Comparison of ENCODE assay signal across 8 cellular contexts in genomic region chr3:179260949-179261765, GRCh38. TPM values are rescaled to one million over a fixed set of nuclear protein-coding genes. Genes with fewer than 3 reads are reported as not detected.
DNase-seq lines count a peak whose midpoint lies in the region; ATAC-seq and TF ChIP-seq lines count a peak whose summit lies in the region.

No MANE protein-coding gene starts in this region.

- H3K27me3 ChIP-seq in colonic mucosa, result no peaks in the 10 kb centered on the region
- no peaks in the 10 kb centered on the region for H3K27me3 ChIP-seq in left lung

- H3K4me1 ChIP-seq in colonic mucosa (no peaks in the 10 kb centered on the region), left lung (peaks cover 0 to 11% of the 10 kb centered on the region in 2 donors)

- peak overlapping the region; percentile 46 to 68 for H3K9ac ChIP-seq in colonic mucosa (ENCODE audit: low read depth in 2 of 2, low read length in 2 of 2)

- H3K36me3 ChIP-seq in colonic mucosa, result no peaks in the 10 kb centered on the region
- no peaks in the 10 kb centered on the region for H3K36me3 ChIP-seq in left lung

- ATAC-seq in HG02759 (IDR thresholded peaks at IDR 0.05; ENCODE audit: unreplicated experiment) (peak; percentile 93), left lung (peak; percentile 100)

- intact Hi-C loops in colonic mucosa (cut with DNase I), result no loop called here
- intact Hi-C loops in left lung (cut with DNase I), result no loop called here

- DNase-seq in NCI-H187 (lab: John Stamatoyannopoulos, UW) (peak; percentile 17 to 55), NCI-H187 treated with DMSO at 0.1 percent for 48 hours (lab: John Stamatoyannopoulos, UW) (no peak), NCI-H2029 (lab: John Stamatoyannopoulos, UW) (peak; percentile 65), colonic mucosa (peak; percentile 73), left lung (peak; percentile 82 to 96)
- DNase-seq in activated CD4-positive, alpha-beta T cell treated with anti-CD3 and anti-CD28 coated beads for 4 hours, result peak; percentile 51 to 65
- DNase-seq in stimulated activated CD4-positive, alpha-beta T cell treated with anti-CD3 and anti-CD28 coated beads, Interleukin-2, amount 100 ng/mL, for 48 hours, result peak; percentile 50 to 56

- H3K4me3 ChIP-seq in colonic mucosa (peak overlapping the region; percentile 54), left lung (peak overlapping the region; percentile 46 to 56)

- H3K9me3 ChIP-seq in colonic mucosa, result no peaks in the 10 kb centered on the region
- peaks cover 0 to 21% of the 10 kb centered on the region in 2 donors for H3K9me3 ChIP-seq in left lung

- H3K27ac ChIP-seq in colonic mucosa, result peak overlapping the region; percentile 26
- H3K27ac ChIP-seq in left lung, result peak overlapping the region; percentile 42 to 70

- TF ChIP-seq CTCF in colonic mucosa (IDR thresholded peaks at IDR 0.05) (no peak), left lung (IDR thresholded peaks at IDR 0.05) (no peak)

RNA-seq across cellular contexts. Expression of gene KCNMB3, which starts 10.2 kb away (rescaled TPM):
- 1 to 10 TPM; 1.5 to 1.7 TPM for total RNA-seq in colonic mucosa
- 1 to 10 TPM; 1.6 to 2.0 TPM for total RNA-seq in left lung
